11 cellular contexts compared by ENCODE assay signal in the genomic region with DNA sequence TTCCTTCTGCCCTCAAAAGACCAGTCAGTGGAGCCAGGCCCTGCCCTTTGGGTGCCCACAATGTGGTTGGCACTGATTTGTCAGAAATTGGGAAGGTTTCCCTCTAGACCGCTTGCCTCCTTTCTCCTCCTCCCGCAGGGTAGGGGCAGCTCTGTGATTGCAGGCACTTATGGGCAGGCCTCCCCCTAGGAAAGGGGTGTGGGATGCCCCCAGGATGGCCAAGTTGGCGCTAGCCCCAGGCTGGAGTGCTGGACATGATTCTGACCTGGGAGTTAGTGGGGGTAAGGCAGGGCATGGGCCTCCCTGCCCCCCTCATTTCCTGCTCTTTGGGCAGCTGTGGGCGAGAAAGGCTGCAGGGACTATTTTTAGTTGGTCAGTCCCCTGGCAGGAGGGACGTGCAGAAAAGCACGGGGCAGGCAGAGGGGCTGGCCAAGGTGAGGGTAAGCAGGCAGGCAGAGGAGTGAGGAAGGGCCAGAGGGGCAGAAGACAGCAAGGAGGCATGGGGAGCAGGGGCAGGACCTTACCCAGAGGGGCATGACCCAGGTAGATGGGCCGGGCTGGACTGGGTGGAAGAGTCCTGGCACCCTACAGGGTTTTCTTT. TPM values are rescaled to one million over a fixed set of nuclear protein-coding genes. Genes with fewer than 3 reads are reported as not detected.
DNase-seq lines count a peak whose midpoint lies in the region; ATAC-seq, FAIRE-seq and TF ChIP-seq lines count a peak whose summit lies in the region.
"Had no signal": no experiment of that assay in that cellular context is flagged by ENCODE, and none has a peak within 500 bp of the region (broad histone marks: within the 10 kb centered on the region; RNA-seq: fewer than 3 reads in every experiment).

No MANE protein-coding gene starts in this region.

- no peak overlapping the region for H3K4me2 ChIP-seq in parathyroid adenoma (ENCODE audit: low read length)

- H3K27ac Mint-ChIP-seq in CD4-positive, CD25-positive, alpha-beta regulatory T cell = peak overlapping the region in 2 of 3 donors; percentile 15 to 77

- no peaks in the 10 kb centered on the region for H3K27me3 ChIP-seq in CD4-positive, CD25-positive, alpha-beta regulatory T cell (ENCODE audit: control insufficient read depth, insufficient read depth, low read length)
- H3K27me3 ChIP-seq in parathyroid adenoma (ENCODE audit: control insufficient read depth, insufficient read depth, low read length) (no peaks in the 10 kb centered on the region), small intestine (ENCODE audit: control insufficient read depth in 2 of 2, insufficient read depth in 2 of 2, low read length in 2 of 2) (no peaks in the 10 kb centered on the region)

- DNase-seq in CD4-positive, CD25-positive, alpha-beta regulatory T cell = no peak
- peak; percentile 65 for DNase-seq in NCI-H226
- peak; percentile 62 for DNase-seq in globus pallidus (ENCODE audit: low spot score)
- no peak for DNase-seq in small intestine
- no peak for DNase-seq in activated gamma-delta T cell treated with Interleukin-2 at 50 U/mL for 16 hours
- no peak for DNase-seq in NCI-H146 treated with DMSO at 0.1 percent for 48 hours (lab: John Stamatoyannopoulos, UW; ENCODE audit: unreplicated experiment)
- no peak for DNase-seq in Kasumi-1 (lab: John Stamatoyannopoulos, UW)
- DNase-seq: DND-41 had no signal

- peak overlapping the region; percentile 52 for H2AFZ ChIP-seq in parathyroid adenoma

- no peak overlapping the region for H3K4me3 Mint-ChIP-seq in CD4-positive, CD25-positive, alpha-beta regulatory T cell

- no peaks in the 10 kb centered on the region for H3K9me3 Mint-ChIP-seq in CD4-positive, CD25-positive, alpha-beta regulatory T cell
- H3K9me3 Mint-ChIP-seq: brain had no signal

- H3K36me3 ChIP-seq in CD4-positive, CD25-positive, alpha-beta regulatory T cell (ENCODE audit: control insufficient read depth, insufficient read depth, low read length) = no peaks in the 10 kb centered on the region
- H3K36me3 ChIP-seq in parathyroid adenoma (ENCODE audit: control insufficient read depth, insufficient read depth, low read length) (no peaks in the 10 kb centered on the region), small intestine (ENCODE audit: control insufficient read depth in 2 of 2, insufficient read depth in 2 of 2, low read length in 2 of 2) (no peaks in the 10 kb centered on the region)

- peaks cover 64% of the 10 kb centered on the region for H3K4me1 ChIP-seq in CD4-positive, CD25-positive, alpha-beta regulatory T cell (ENCODE audit: control insufficient read depth, insufficient read depth, low read length, poor library complexity, severe bottlenecking)
- H3K4me1 ChIP-seq in parathyroid adenoma (peaks cover 68% of the 10 kb centered on the region), small intestine (ENCODE audit: control insufficient read depth in 2 of 2, insufficient read depth in 1 of 2, low read depth in 1 of 2, low read length in 1 of 2) (peaks cover 13 to 39% of the 10 kb centered on the region in 2 donors)

- H3K4me3 ChIP-seq in CD4-positive, CD25-positive, alpha-beta regulatory T cell (ENCODE audit: low read depth, low read length) = no peak overlapping the region
- H3K4me3 ChIP-seq in parathyroid adenoma (ENCODE audit: low read depth, low read length) (no peak overlapping the region), small intestine (ENCODE audit: low read depth in 1 of 2, low read length in 2 of 2) (no peak overlapping the region)

- H3K9ac ChIP-seq in parathyroid adenoma = no peak overlapping the region

- H3K9me3 ChIP-seq in CD4-positive, CD25-positive, alpha-beta regulatory T cell (ENCODE audit: control insufficient read depth in 2 of 2, low read length in 2 of 2) = no peaks in the 10 kb centered on the region
- H3K9me3 ChIP-seq in parathyroid adenoma (ENCODE audit: control insufficient read depth, low read length) (no peaks in the 10 kb centered on the region), small intestine (ENCODE audit: control insufficient read depth, low read depth) (no peaks in the 10 kb centered on the region)

- H3K4me1 Mint-ChIP-seq in CD4-positive, CD25-positive, alpha-beta regulatory T cell = peaks cover 5 to 47% (median 33%) of the 10 kb centered on the region in 4 donors

- H3K79me2 ChIP-seq in parathyroid adenoma = no peaks in the 10 kb centered on the region

- TF ChIP-seq CTCF in parathyroid adenoma (IDR thresholded peaks at IDR 0.05) = no peak

- FAIRE-seq in small intestine (lab: Jason Lieb, UNC) = no peak
- FAIRE-seq: TTC549 had no signal

- no peaks in the 10 kb centered on the region for H3K27me3 Mint-ChIP-seq in CD4-positive, CD25-positive, alpha-beta regulatory T cell

- 58 to 80% (median 79%) methylated on average over 7 of the region's 7 CpGs for WGBS in small intestine, 3 donors

- no peak for ATAC-seq in CD4-positive, CD25-positive, alpha-beta regulatory T cell (ENCODE audit: low read depth in 2 of 2)

- no peaks in the 10 kb centered on the region for H3K36me3 Mint-ChIP-seq in CD4-positive, CD25-positive, alpha-beta regulatory T cell
- H3K36me3 Mint-ChIP-seq: brain had no signal

- no peak overlapping the region for H3K27ac ChIP-seq in CD4-positive, CD25-positive, alpha-beta regulatory T cell (ENCODE audit: insufficient read depth, low read length, poor library complexity, severe bottlenecking)
- H3K27ac ChIP-seq in parathyroid adenoma (peak overlapping the region; percentile 47), small intestine (ENCODE audit: low read depth in 1 of 2, low read length in 1 of 2) (no peak overlapping the region)

RNA-seq across cellular contexts. Expression of a gene that starts 3.3 kb away (rescaled TPM):
- total RNA-seq in CD4-positive, CD25-positive, alpha-beta regulatory T cell = 126 TPM
- 10 to 100 TPM in 3 of 4 donors, 1 to 10 TPM in 1; 7.3 to 14.5 (median 12.6) TPM for polyA plus RNA-seq in CD4-positive, CD25-positive, alpha-beta regulatory T cell
- 10 to 100 TPM; 28.8 to 40.7 (median 39.2) TPM for polyA plus RNA-seq in small intestine

RNA-seq across cellular contexts. Expression of a gene that starts 24.6 kb away (rescaled TPM):
- 5.7 TPM for total RNA-seq in CD4-positive, CD25-positive, alpha-beta regulatory T cell
- polyA plus RNA-seq in CD4-positive, CD25-positive, alpha-beta regulatory T cell = 1 to 10 TPM in 2 of 4 donors, under 1 TPM in 1, not detected in 1; 0.59 to 1.7 (median 1.1) TPM
- polyA plus RNA-seq in small intestine = 10 to 100 TPM in 1 of 3 donors, 1 to 10 TPM in 2; 2.5 to 10.7 (median 3.8) TPM

RNA-seq across cellular contexts. Expression of a gene that starts 52.3 kb away (rescaled TPM):
- not detected for total RNA-seq in CD4-positive, CD25-positive, alpha-beta regulatory T cell
- not detected for polyA plus RNA-seq in CD4-positive, CD25-positive, alpha-beta regulatory T cell
- polyA plus RNA-seq in small intestine = 1 to 10 TPM in 1 of 3 donors, not detected in 2; 1.1 TPM

Comparison
In these comparisons a context has a peak if more than half of its experiments do, and no peak if none do; other contexts are left out.
1. DNase-seq: peak in NCI-H226 (single experiment) and globus pallidus (single experiment); none in CD4-positive, CD25-positive, alpha-beta regulatory T cell (0 of 3), small intestine (single experiment), activated gamma-delta T cell treated with Interleukin-2 at 50 U/mL for 16 hours (single experiment), NCI-H146 treated with DMSO at 0.1 percent for 48 hours (single experiment) and Kasumi-1 (0 of 2).